In the genomic region with DNA sequence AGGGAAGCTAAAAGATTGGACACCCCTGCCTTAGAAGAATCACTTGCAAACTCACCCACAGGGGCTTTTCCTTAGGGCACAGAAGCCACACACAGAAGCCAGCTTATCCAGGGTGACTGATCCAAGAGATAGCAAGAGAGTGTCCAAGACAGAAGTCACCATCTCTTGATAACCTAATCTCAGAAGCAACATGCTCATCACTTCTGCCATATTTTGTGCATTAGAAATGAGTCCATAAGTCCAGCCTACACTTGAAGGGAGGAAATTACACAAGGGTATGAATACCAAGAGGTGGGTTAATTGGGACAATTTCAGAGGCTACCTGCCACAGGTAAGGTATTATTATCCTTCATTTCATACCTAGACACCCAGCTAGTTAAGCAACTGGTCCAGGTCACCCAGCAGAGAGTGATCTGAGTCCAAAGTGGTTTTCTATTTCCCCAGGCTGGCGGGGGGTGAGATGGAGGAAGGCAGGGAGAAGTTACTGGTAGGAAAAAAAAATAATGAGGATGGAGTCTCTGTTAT, we compare ENCODE assay signal across 27 cellular contexts. TPM values are rescaled to one million over a fixed set of nuclear protein-coding genes. Genes with fewer than 3 reads are reported as not detected.
DNase-seq lines count a peak whose midpoint lies in the region; ATAC-seq, FAIRE-seq and TF ChIP-seq lines count a peak whose summit lies in the region.
"Had no signal": no experiment of that assay in that cellular context is flagged by ENCODE, and none has a peak within 500 bp of the region (broad histone marks: within the 10 kb centered on the region; RNA-seq: fewer than 3 reads in every experiment).

No MANE protein-coding gene starts in this region.

- no peak overlapping the region for H3K4me3 Mint-ChIP-seq in HFFc6
- H3K4me3 Mint-ChIP-seq: activated CD4-positive, alpha-beta T cell treated with anti-CD3 and anti-CD28 coated beads for 36 hours; activated CD8-positive, alpha-beta T cell treated with anti-CD3 and anti-CD28 coated beads, Interleukin-2, amount 10 ng/mL, durations not matched to agents 7 days and 5 days; B cell; stimulated activated naive CD8-positive, alpha-beta T cell treated with anti-CD3 and anti-CD28 coated beads, Interleukin-15, Interleukin-2, amounts not matched to agents 100 ng/mL and 50 ng/mL, for 24 hours had no signal

- H3K27ac Mint-ChIP-seq in HFFc6: peak overlapping the region; percentile 93
- H3K27ac Mint-ChIP-seq: activated CD4-positive, alpha-beta T cell treated with anti-CD3 and anti-CD28 coated beads for 36 hours; activated CD8-positive, alpha-beta T cell treated with anti-CD3 and anti-CD28 coated beads, Interleukin-2, amount 10 ng/mL, durations not matched to agents 7 days and 5 days; B cell; stimulated activated naive CD8-positive, alpha-beta T cell treated with anti-CD3 and anti-CD28 coated beads, Interleukin-15, Interleukin-2, amounts not matched to agents 100 ng/mL and 50 ng/mL, for 24 hours had no signal

- TF ChIP-seq CTCF in HFFc6 (IDR thresholded peaks at IDR 0.05): no peak
- no peak for TF ChIP-seq CTCF in bronchial epithelial cell (IDR thresholded peaks at IDR 0.05; ENCODE audit: insufficient read depth, low read length, severe bottlenecking)
- TF ChIP-seq CTCF in neutrophil (IDR thresholded peaks at IDR 0.05): no peak

- H3K9me3 Mint-ChIP-seq in HFFc6: peaks cover 17% of the 10 kb centered on the region

- peaks cover 45% of the 10 kb centered on the region for H3K4me1 ChIP-seq in ACC112 (ENCODE audit: control insufficient read depth, insufficient read depth, low read length, unreplicated experiment)
- H3K4me1 ChIP-seq in neutrophil (ENCODE audit: control insufficient read depth in 1 of 2, insufficient read depth in 1 of 2, low read depth in 1 of 2, low read length in 1 of 2): peaks cover 43 to 47% of the 10 kb centered on the region in 2 experiments

- peaks cover 36% of the 10 kb centered on the region for H3K4me1 Mint-ChIP-seq in HFFc6 (ENCODE audit: low read depth)

- no peaks in the 10 kb centered on the region for H3K9me3 ChIP-seq in neutrophil
- H3K9me3 ChIP-seq: pancreas, thoracic aorta, vagina had no signal

- no peaks in the 10 kb centered on the region for H3K36me3 ChIP-seq in ACC112 (ENCODE audit: insufficient read depth, low read length)
- H3K36me3 ChIP-seq in bronchial epithelial cell (ENCODE audit: control insufficient read depth, insufficient read depth, low read length): no peaks in the 10 kb centered on the region
- no peaks in the 10 kb centered on the region for H3K36me3 ChIP-seq in neutrophil
- H3K36me3 ChIP-seq: left ventricle myocardium inferior, MG63, pancreas, sigmoid colon, thoracic aorta, vagina had no signal

- ATAC-seq in left colon: no peak
- ATAC-seq: A549; activated CD8-positive, alpha-beta T cell treated with anti-CD3 and anti-CD28 coated beads, Interleukin-2, amount 10 ng/mL, durations not matched to agents 7 days and 5 days; body of pancreas; pancreas had no signal

- H3K27ac ChIP-seq in ACC112 (ENCODE audit: low read depth, low read length) (peak overlapping the region; percentile 98), neutrophil (peak overlapping the region; percentile 90)
- H3K27ac ChIP-seq: body of pancreas, left ventricle myocardium inferior, pancreas, PC-9, sigmoid colon, thoracic aorta, vagina had no signal

- peaks cover 16% of the 10 kb centered on the region for H3K36me3 Mint-ChIP-seq in HFFc6 (ENCODE audit: low read depth)

- no peak overlapping the region for H3K4me3 ChIP-seq in ACC112 (ENCODE audit: low read depth, low read length)
- H3K4me3 ChIP-seq in bronchial epithelial cell (ENCODE audit: low read depth, low read length): no peak overlapping the region
- H3K4me3 ChIP-seq in neutrophil (ENCODE audit: low read depth in 1 of 2, low read length in 1 of 2): peak overlapping the region in 1 of 2 experiments; percentile 21
- H3K4me3 ChIP-seq: A549, body of pancreas, left ventricle myocardium inferior, MG63, pancreas, PC-9, sigmoid colon, thoracic aorta, vagina had no signal

- no peak overlapping the region for H2AFZ ChIP-seq in ACC112 (ENCODE audit: low read length, unreplicated experiment)
- H2AFZ ChIP-seq: PC-9 had no signal

- H3K27me3 Mint-ChIP-seq in HFFc6 (ENCODE audit: insufficient read depth): peaks cover 4% of the 10 kb centered on the region
- H3K27me3 Mint-ChIP-seq: activated CD4-positive, alpha-beta T cell treated with anti-CD3 and anti-CD28 coated beads for 36 hours; B cell; naive B cell; stimulated activated naive CD8-positive, alpha-beta T cell treated with anti-CD3 and anti-CD28 coated beads, Interleukin-15, Interleukin-2, amounts not matched to agents 100 ng/mL and 50 ng/mL, for 24 hours had no signal

- peaks cover 12% of the 10 kb centered on the region for H3K79me2 ChIP-seq in ACC112 (ENCODE audit: control insufficient read depth, insufficient read depth, low read length, unreplicated experiment)

- DNase-seq in HFFc6: no peak
- DNase-seq in bronchial epithelial cell (ENCODE audit: low read depth): peak; percentile 37
- no peak for DNase-seq in NCI-H1436 treated with DMSO at 0.1 percent for 48 hours (lab: John Stamatoyannopoulos, UW)
- no peak for DNase-seq in NK-92 treated with Interleukin-12 subunit alpha and Interleukin-12 subunit beta, amount 100 ng/mL, for 24 hours (lab: John Stamatoyannopoulos, UW)
- DNase-seq in left colon: no peak
- no peak for DNase-seq in NCI-H526 treated with DMSO at 0.1 percent for 48 hours (lab: John Stamatoyannopoulos, UW)
- DNase-seq: activated CD4-positive, alpha-beta T cell treated with anti-CD3 and anti-CD28 coated beads for 36 hours; activated CD8-positive, alpha-beta T cell treated with anti-CD3 and anti-CD28 coated beads, Interleukin-2, amount 10 ng/mL, durations not matched to agents 7 days and 5 days; activated gamma-delta T cell treated with Interleukin-2 at 50 U/mL for 16 hours; body of pancreas; left ventricle myocardium inferior; naive B cell; NCI-H446 treated with DMSO at 0.1 percent for 48 hours; pancreas; PC-9; SHP77 treated with DMSO at 0.1 percent for 48 hours; sigmoid colon had no signal

- H3K27me3 ChIP-seq in ACC112 (ENCODE audit: insufficient read depth, low read length) (no peaks in the 10 kb centered on the region), bronchial epithelial cell (ENCODE audit: control insufficient read depth, insufficient read depth, low read length) (no peaks in the 10 kb centered on the region), neutrophil (no peaks in the 10 kb centered on the region)
- H3K27me3 ChIP-seq: body of pancreas, MG63, pancreas, sigmoid colon, vagina had no signal

- intact Hi-C loops in left colon (cut with DNase I, micrococcal nuclease): loop anchor here in 1 of 2 donors (10.0 kb wide), 1 partner anchor 56 kb away; the partner anchor contains the start of gene DUSP1

- FAIRE-seq in bronchial epithelial cell (lab: Jason Lieb, UNC): no peak
- FAIRE-seq: A549, G401.6, H1, pancreas had no signal

RNA-seq across cellular contexts. Expression of gene ERGIC1, which starts 3.7 kb away (rescaled TPM):
- 100 to 1,000 TPM; 240 to 276 (median 258) TPM for total RNA-seq in HFFc6 (2021; fragmentation: NEBNext Ultra II Directional; extraction: Animal tissue kit (Norgen Biotek cat#: 25700))
- 105 and 116 TPM in 2 replicates for total RNA-seq in bronchial epithelial cell
- total RNA-seq in left colon: 100 to 1,000 TPM; 201 to 223 TPM

RNA-seq across cellular contexts. Expression of gene DUSP1, which starts 59.3 kb away (rescaled TPM):
- 100 to 1,000 TPM; 213 to 319 (median 307) TPM for total RNA-seq in HFFc6 (2021; fragmentation: NEBNext Ultra II Directional; extraction: Animal tissue kit (Norgen Biotek cat#: 25700))
- total RNA-seq in bronchial epithelial cell (114 and 194 TPM in 2 replicates), left colon (100 to 1,000 TPM; 148 to 242 TPM)
